In genomic region chr17:81484195-81484979, GRCh38 we compare ENCODE assay signal across 8 cellular contexts. TPM values are rescaled to one million over a fixed set of nuclear protein-coding genes. Genes with fewer than 3 reads are reported as not detected.
DNase-seq lines count a peak whose midpoint lies in the region; ATAC-seq and TF ChIP-seq lines count a peak whose summit lies in the region.

No MANE protein-coding gene starts in this region.

- no peak overlapping the region for H3K23ac ChIP-seq in H9 (ENCODE audit: insufficient read length, low read depth, low read length)

- no peak overlapping the region for H3K56ac ChIP-seq in H9 (ENCODE audit: insufficient read length, low read depth, low read length)

- H3K79me2 ChIP-seq in DND-41 (ENCODE audit: insufficient read depth, low read length) (peaks cover 21% of the 10 kb centered on the region), H9 (ENCODE audit: insufficient read depth, low read length) (no peaks in the 10 kb centered on the region), SU-DHL-6 (ENCODE audit: insufficient read depth, low read length) (no peaks in the 10 kb centered on the region)

- TF ChIP-seq POLR2A in upper lobe of left lung (IDR thresholded peaks at IDR 0.05), result no peak

- H2BK5ac ChIP-seq in H9 (ENCODE audit: insufficient read length, low read length), result no peak overlapping the region

- H3K4me3 ChIP-seq in DND-41 (ENCODE audit: low read depth in 1 of 2, low read length in 2 of 2) (peak overlapping the region; percentile 17 to 69; a peak in 3 of 4 replicates), SU-DHL-6 (ENCODE audit: insufficient read depth, low read length, poor library complexity, severe bottlenecking) (no peak overlapping the region), upper lobe of left lung (peak overlapping the region in 3 of 4 donors; percentile 22 to 46 (median 42))

- peaks cover 9 to 11% of the 10 kb centered on the region in 2 experiments for H3K4me1 Mint-ChIP-seq in H9
- H3K4me1 Mint-ChIP-seq in activated naive CD8-positive, alpha-beta T cell treated with anti-CD3 and anti-CD28 coated beads, Interleukin-2, amount 50 U/mL, for 24 hours, result peaks cover 37% of the 10 kb centered on the region

- DNase-seq in DND-41 (peak; percentile 91), H9 (peak; percentile 95), NCI-H1048 (lab: John Stamatoyannopoulos, UW) (peak; percentile 26), left cardiac atrium (peak; percentile 92), posterior vena cava (ENCODE audit: low spot score) (peak; percentile 97), upper lobe of left lung (peak; percentile 92 to 98)
- peak; percentile 93 for DNase-seq in activated naive CD8-positive, alpha-beta T cell treated with anti-CD3 and anti-CD28 coated beads, Interleukin-2, amount 50 U/mL, for 24 hours

- no peaks in the 10 kb centered on the region for H3K36me3 Mint-ChIP-seq in H9 (ENCODE audit: insufficient read depth in 1 of 3, low read depth in 3 of 3)
- H3K36me3 Mint-ChIP-seq in activated naive CD8-positive, alpha-beta T cell treated with anti-CD3 and anti-CD28 coated beads, Interleukin-2, amount 50 U/mL, for 24 hours (ENCODE audit: low read depth), result no peaks in the 10 kb centered on the region

- H2AK5ac ChIP-seq in H9 (ENCODE audit: insufficient read length, low read length), result no peak overlapping the region

- H3T11ph ChIP-seq in H9 (ENCODE audit: low read length), result no peak overlapping the region

- no peaks in the 10 kb centered on the region for H3K9me2 ChIP-seq in SU-DHL-6 (replicated peaks; ENCODE audit: insufficient read depth, low read length)

- no peaks in the 10 kb centered on the region for H3K79me1 ChIP-seq in H9 (ENCODE audit: insufficient read depth, low read depth, low read length, poor library complexity, severe bottlenecking)

- TF ChIP-seq CTCF in DND-41 (IDR thresholded peaks at IDR 0.05; ENCODE audit: borderline replicate concordance, extremely low read depth, low read length, poor library complexity, severe bottlenecking) (peak; percentile 93), H9 (conservative IDR thresholded peaks at IDR 0.05) (peak; percentile 100), SU-DHL-6 (IDR thresholded peaks at IDR 0.05; ENCODE audit: insufficient read depth, low read length, poor library complexity, severe bottlenecking) (peak; percentile 94), upper lobe of left lung (IDR thresholded peaks at IDR 0.05) (peak; percentile 100)

- no peak overlapping the region for H4K91ac ChIP-seq in H9 (ENCODE audit: insufficient read length, low read depth, low read length)

- H3K27me3 ChIP-seq in DND-41 (ENCODE audit: insufficient read depth, low read length, poor library complexity) (no peaks in the 10 kb centered on the region), H9 (ENCODE audit: insufficient read depth, low read length) (peaks cover 12% of the 10 kb centered on the region; the same call in 1 of the 2 replicates), SU-DHL-6 (ENCODE audit: low read length) (no peaks in the 10 kb centered on the region), upper lobe of left lung (peaks cover 0 to 4% (median 0%) of the 10 kb centered on the region in 4 donors)

- peak overlapping the region; percentile 77 for H3K9ac ChIP-seq in DND-41 (ENCODE audit: low read depth, low read length)
- H3K9ac ChIP-seq in H9 (ENCODE audit: extremely low read depth, insufficient read length, low read length), result no peak overlapping the region
- H3K9ac ChIP-seq in SU-DHL-6 (ENCODE audit: low read length), result peak overlapping the region; percentile 35; the same call in 1 of the 2 replicates

- no peak overlapping the region for H2BK120ac ChIP-seq in H9 (ENCODE audit: low read depth, low read length, poor library complexity, severe bottlenecking)

- H3K9me3 Mint-ChIP-seq in H9, result peaks cover 0 to 3% of the 10 kb centered on the region in 2 experiments; a peak in 1 of 5 replicates
- H3K9me3 Mint-ChIP-seq in activated naive CD8-positive, alpha-beta T cell treated with anti-CD3 and anti-CD28 coated beads, Interleukin-2, amount 50 U/mL, for 24 hours, result no peaks in the 10 kb centered on the region

- WGBS in H9 (ENCODE audit: extremely low coverage, insufficient read length, low lambda C conversion rate), result no CpG with 5 or more reads among the region's 60 CpGs
- 13 to 14% methylated on average over 25 to 29 of the region's 60 CpGs for WGBS in upper lobe of left lung, 2 donors

- H3K23me2 ChIP-seq in H9 (ENCODE audit: insufficient read length, low read depth, low read length, poor library complexity, severe bottlenecking), result peaks cover 7% of the 10 kb centered on the region

- no peak overlapping the region for H2BK12ac ChIP-seq in H9 (ENCODE audit: insufficient read length, low read depth, low read length)

- H3K36me3 ChIP-seq in DND-41 (ENCODE audit: insufficient read depth, low read length) (no peaks in the 10 kb centered on the region; the same call in 1 of the 2 replicates), SU-DHL-6 (ENCODE audit: low read length) (no peaks in the 10 kb centered on the region), upper lobe of left lung (no peaks in the 10 kb centered on the region)

- H3K27ac Mint-ChIP-seq in H9, result no peak overlapping the region
- no peak overlapping the region for H3K27ac Mint-ChIP-seq in activated naive CD8-positive, alpha-beta T cell treated with anti-CD3 and anti-CD28 coated beads, Interleukin-2, amount 50 U/mL, for 24 hours

- no peaks in the 10 kb centered on the region for H3K9me3 ChIP-seq in DND-41 (ENCODE audit: insufficient read depth, low read length, severe bottlenecking)
- no peaks in the 10 kb centered on the region for H3K9me3 ChIP-seq in H9 (ENCODE audit: control insufficient read depth, low read depth, low read length)
- H3K9me3 ChIP-seq in SU-DHL-6 (ENCODE audit: insufficient read depth, low read length), result no peaks in the 10 kb centered on the region
- no peaks in the 10 kb centered on the region for H3K9me3 ChIP-seq in upper lobe of left lung

- H2BK15ac ChIP-seq in H9 (ENCODE audit: low read depth, low read length), result no peak overlapping the region

- H3K14ac ChIP-seq in H9 (ENCODE audit: insufficient read depth, low read length), result peak overlapping the region; percentile 65

- 0 out of 2 replicates have a peak, but pooled peaks cover 5% of the 10 kb centered on the region for H3F3A ChIP-seq in SU-DHL-6 (ENCODE audit: insufficient read depth)

- no peak for TF ChIP-seq EP300 in upper lobe of left lung (IDR thresholded peaks at IDR 0.05)

- no peak overlapping the region for H4K8ac ChIP-seq in H9 (replicated peaks; ENCODE audit: insufficient read length, low read depth, low read length)

- no peak overlapping the region for H2BK20ac ChIP-seq in H9 (ENCODE audit: low read depth, low read length, poor library complexity, severe bottlenecking)

- intact Hi-C loops in left cardiac atrium (cut with DNase I), result loop anchor here (2.0 to 10.0 kb wide), 5 partner anchors 62 to 232 kb away; partner anchors contain the start of gene SLC38A10 (in 1 of the 2)
- intact Hi-C loops in posterior vena cava (cut with DNase I), result loop anchor here (5.0 to 10.0 kb wide), 5 partner anchors 82 to 232 kb away; partner anchors contain the start of gene SLC38A10 (in 1 of the 2)

- peak overlapping the region; percentile 85 for H3K4me2 ChIP-seq in DND-41 (ENCODE audit: insufficient read depth, low read length)
- H3K4me2 ChIP-seq in H9 (ENCODE audit: insufficient read depth, insufficient read length, low read length), result peak overlapping the region; percentile 50
- peak overlapping the region; percentile 41 for H3K4me2 ChIP-seq in SU-DHL-6 (ENCODE audit: low read depth, low read length, poor library complexity, severe bottlenecking)

- H3K4me3 Mint-ChIP-seq in H9, result peak overlapping the region; percentile 29 to 39; a peak in 3 of 5 replicates
- H3K4me3 Mint-ChIP-seq in activated naive CD8-positive, alpha-beta T cell treated with anti-CD3 and anti-CD28 coated beads, Interleukin-2, amount 50 U/mL, for 24 hours, result no peak overlapping the region

- no peak overlapping the region for H3K4ac ChIP-seq in H9 (ENCODE audit: low read depth, low read length)

- H4K20me1 ChIP-seq in DND-41 (ENCODE audit: insufficient read depth, low read length), result no peaks in the 10 kb centered on the region
- H4K20me1 ChIP-seq in H9 (ENCODE audit: control insufficient read depth, insufficient read depth, insufficient read length), result no peaks in the 10 kb centered on the region
- H4K20me1 ChIP-seq in SU-DHL-6 (ENCODE audit: low read depth, low read length), result no peaks in the 10 kb centered on the region

- peak overlapping the region; percentile 77 for H3K27ac ChIP-seq in DND-41 (ENCODE audit: low read length)
- no peak overlapping the region for H3K27ac ChIP-seq in H9 (ENCODE audit: insufficient read length, low read depth, low read length)
- no peak overlapping the region for H3K27ac ChIP-seq in SU-DHL-6 (ENCODE audit: low read depth, low read length)
- no peak overlapping the region for H3K27ac ChIP-seq in upper lobe of left lung

- peaks cover 80% of the 10 kb centered on the region for H3K4me1 ChIP-seq in DND-41 (ENCODE audit: insufficient read depth, low read length)
- H3K4me1 ChIP-seq in H9 (ENCODE audit: insufficient read depth, low read length), result no peaks in the 10 kb centered on the region; the same call in 1 of the 2 replicates
- peaks cover 31 to 59% (median 39%) of the 10 kb centered on the region in 4 donors for H3K4me1 ChIP-seq in upper lobe of left lung

- peak overlapping the region; percentile 92 for H2AFZ ChIP-seq in DND-41 (ENCODE audit: low read depth, low read length)
- H2AFZ ChIP-seq in H9 (ENCODE audit: low read length), result no peak overlapping the region
- peak overlapping the region; percentile 58 for H2AFZ ChIP-seq in SU-DHL-6 (ENCODE audit: low read depth, low read length, severe bottlenecking)

- peak; percentile 46 for ATAC-seq in DND-41 (ENCODE audit: insufficient read depth, low read depth)
- ATAC-seq in activated naive CD8-positive, alpha-beta T cell treated with anti-CD3 and anti-CD28 coated beads, Interleukin-2, amount 50 U/mL, for 24 hours, result peak; percentile 55
- peak; percentile 62 to 65 for ATAC-seq in left cardiac atrium
- peak; percentile 88 to 89 for ATAC-seq in upper lobe of left lung (ENCODE audit: low FRiP score in 2 of 2)

- H4K5ac ChIP-seq in H9 (ENCODE audit: insufficient read length, low read depth, low read length), result no peak overlapping the region

- no peak overlapping the region for H3K18ac ChIP-seq in H9 (ENCODE audit: insufficient read length, low read depth, low read length)

- peaks cover 64% of the 10 kb centered on the region for H3K27me3 Mint-ChIP-seq in H9 (ENCODE audit: low read depth)
- H3K27me3 Mint-ChIP-seq in activated naive CD8-positive, alpha-beta T cell treated with anti-CD3 and anti-CD28 coated beads, Interleukin-2, amount 50 U/mL, for 24 hours, result peaks cover 30% of the 10 kb centered on the region

RNA-seq across cellular contexts. Expression of gene ACTG1, which starts 28.2 kb away (rescaled TPM):
- total RNA-seq in H9 (2021) (4,136 and 4,160 TPM in 2 replicates), left cardiac atrium (1,000 to 10,000 TPM in 1 of 2 donors, 100 to 1,000 TPM in 1; 663 to 1,095 TPM), posterior vena cava (1,000 to 10,000 TPM; 1,410 to 1,809 TPM), upper lobe of left lung (1,000 to 10,000 TPM in 5 of 6 donors, 100 to 1,000 TPM in 1; 902 to 3,864 (median 2,097) TPM)

RNA-seq across cellular contexts. Expression of gene FSCN2, which starts 43.8 kb away (rescaled TPM):
- 1.0 and 1.6 TPM in 2 replicates for total RNA-seq in H9 (2021)
- under 1 TPM; 0.38 to 0.39 TPM for total RNA-seq in left cardiac atrium
- 1 to 10 TPM; 1.6 to 2.0 TPM for total RNA-seq in posterior vena cava
- total RNA-seq in upper lobe of left lung, result 10 to 100 TPM in 1 of 6 donors, 1 to 10 TPM in 5; 2.7 to 37.7 (median 3.9) TPM

Comparison
In these comparisons a context has a peak if more than half of its experiments do, and no peak if none do; other contexts are left out.
1. DNase-seq: peak in every context shown above with its lines; median percentile 97 in posterior vena cava; 95 in H9; 95 in upper lobe of left lung; 93 in activated naive CD8-positive, alpha-beta T cell treated with anti-CD3 and anti-CD28 coated beads, Interleukin-2, amount 50 U/mL, for 24 hours; 92 in left cardiac atrium; 91 in DND-41; 26 in NCI-H1048.